In the genomic region with DNA sequence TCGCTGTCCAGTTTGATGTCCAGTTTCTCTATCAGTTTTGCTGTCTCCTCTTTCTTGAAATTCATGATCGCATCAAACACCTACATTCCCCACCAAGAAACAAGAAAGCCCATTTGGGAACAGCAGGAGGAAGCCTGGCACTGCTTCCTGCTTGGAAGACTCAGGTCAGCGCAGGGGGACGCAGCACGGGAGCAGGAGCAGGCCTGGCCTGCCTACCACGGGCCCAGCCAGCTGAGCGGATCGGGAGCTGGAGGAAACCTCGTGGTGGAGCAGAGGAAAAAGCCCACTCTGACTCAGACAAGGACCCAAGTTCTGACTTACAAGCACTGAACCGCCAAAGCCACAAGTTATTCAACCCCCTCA, we compare ENCODE assay signal across 16 cellular contexts. TPM values are rescaled to one million over a fixed set of nuclear protein-coding genes. Genes with fewer than 3 reads are reported as not detected.
A peak's percentile ranks its signal among the peaks of the same experiment; 100 is the strongest.
DNase-seq lines count a peak whose midpoint lies in the region; ATAC-seq, FAIRE-seq and TF ChIP-seq lines count a peak whose summit lies in the region.
"Had no signal": no experiment of that assay in that cellular context is flagged by ENCODE, and none has a peak within 500 bp of the region (broad histone marks: within the 10 kb centered on the region; RNA-seq: fewer than 3 reads in every experiment).

No MANE protein-coding gene starts in this region.

- H3K79me1 ChIP-seq in mesenchymal stem cell (replicated peaks; ENCODE audit: low read length, poor library complexity, severe bottlenecking), result no peaks in the 10 kb centered on the region

- H3K36me3 ChIP-seq in HepG2 (replicated peaks in 1 of 2; ENCODE audit: control insufficient read depth in 1 of 2, insufficient read depth in 2 of 2, low read length in 2 of 2) (peaks cover 69 to 80% of the 10 kb centered on the region in 2 experiments), right lobe of liver (peaks cover 66 to 77% (median 72%) of the 10 kb centered on the region in 4 donors), mesenchymal stem cell (ENCODE audit: control insufficient read depth in 1 of 2, insufficient read depth in 2 of 2, low read depth in 1 of 2, low read length in 2 of 2) (peaks cover 79 to 80% of the 10 kb centered on the region in 2 experiments)
- peaks cover 77% of the 10 kb centered on the region for H3K36me3 ChIP-seq in effector memory CD4-positive, alpha-beta T cell (ENCODE audit: control insufficient read depth, insufficient read depth, low read length)
- H3K36me3 ChIP-seq: ovary had no signal

- peak overlapping the region in 1 of 2 experiments; percentile 0 for H3K23ac ChIP-seq in mesenchymal stem cell (ENCODE audit: low read length in 2 of 2)

- in situ Hi-C loops in HepG2 (cut with HindIII; ENCODE audit: extremely low pct_ligation_motif_present, low pct_unique_long_range_greater_than_20kb), result no loop called here

- WGBS in HepG2 (ENCODE audit: low lambda C conversion rate), result 96% methylated on average over 10 of the region's 10 CpGs
- 72% methylated on average over 4 of the region's 10 CpGs for WGBS in right lobe of liver (ENCODE audit: insufficient coverage, low coverage, low lambda C conversion rate, missing lambda C conversion rate)
- 94% methylated on average over 10 of the region's 10 CpGs for WGBS in mesenchymal stem cell

- no TSS peak for BruUV-seq in HepG2 (replicated peaks; lab: Mats Ljungman, UMichigan)

- H3K36me3 Mint-ChIP-seq in activated T-helper 1 cell treated with anti-CD3 and anti-CD28 coated beads, Interleukin-12 subunit alpha, Interleukin-12 subunit beta, Interleukin-2, Interleukin-4 antibody, amounts not matched to agents 30 ng/mL and 10 ng/mL and 1 ng/mL, durations not matched to agents 14 hours and 24 hours and 36 hours (ENCODE audit: low read depth), result peaks cover 56% of the 10 kb centered on the region
- peaks cover 31% of the 10 kb centered on the region for H3K36me3 Mint-ChIP-seq in type B pancreatic cell

- H3K27ac ChIP-seq in HepG2 (ENCODE audit: extremely low read length, insufficient read depth, low read length) (no peak overlapping the region), right lobe of liver (no peak overlapping the region), mesenchymal stem cell (ENCODE audit: low read length, poor library complexity, severe bottlenecking) (no peak overlapping the region)
- H3K27ac ChIP-seq in effector memory CD4-positive, alpha-beta T cell (ENCODE audit: insufficient read depth, low read length, poor library complexity, severe bottlenecking), result no peak overlapping the region
- H3K27ac ChIP-seq: lower lobe of right lung, ovary had no signal

- no peaks in the 10 kb centered on the region for H3K9me3 Mint-ChIP-seq in activated T-helper 1 cell treated with anti-CD3 and anti-CD28 coated beads, Interleukin-12 subunit alpha, Interleukin-12 subunit beta, Interleukin-2, Interleukin-4 antibody, amounts not matched to agents 30 ng/mL and 10 ng/mL and 1 ng/mL, durations not matched to agents 14 hours and 24 hours and 36 hours
- H3K9me3 Mint-ChIP-seq in type B pancreatic cell, result no peaks in the 10 kb centered on the region
- H3K9me3 Mint-ChIP-seq: activated CD4-positive, alpha-beta T cell treated with anti-CD3 and anti-CD28 coated beads, Interleukin-2, amount 10 ng/mL, durations not matched to agents 24 days and 14 days had no signal

- peak overlapping the region; percentile 18 for H4K91ac ChIP-seq in mesenchymal stem cell (ENCODE audit: low read length)

- no peak overlapping the region for H4K8ac ChIP-seq in mesenchymal stem cell (ENCODE audit: low read length)

- no peak overlapping the region for H2BK15ac ChIP-seq in mesenchymal stem cell (ENCODE audit: low read depth, poor library complexity, severe bottlenecking)

- H3K14ac ChIP-seq in mesenchymal stem cell (ENCODE audit: low read length in 2 of 2), result no peak overlapping the region

- peaks cover 85% of the 10 kb centered on the region for H4K20me1 ChIP-seq in HepG2 (ENCODE audit: insufficient read depth, low read length)

- intact Hi-C loops in HepG2 (cut with micrococcal nuclease; ENCODE audit: unreplicated experiment) (no loop called here), right lobe of liver (cut with DNase I) (no loop called here)
- intact Hi-C loops in activated T-helper 1 cell treated with anti-CD3 and anti-CD28 coated beads, Interleukin-12 subunit alpha, Interleukin-12 subunit beta, Interleukin-2, Interleukin-4 antibody, amounts not matched to agents 30 ng/mL and 10 ng/mL and 1 ng/mL, durations not matched to agents 14 hours and 24 hours and 36 hours (cut with micrococcal nuclease), result no loop called here

- H3K4me3 ChIP-seq in HepG2 (replicated peaks in 1 of 3; ENCODE audit: insufficient read depth in 1 of 3, low read depth in 2 of 3, low read length in 3 of 3) (no peak overlapping the region), right lobe of liver (no peak overlapping the region), mesenchymal stem cell (ENCODE audit: insufficient read depth in 1 of 2, low read depth in 1 of 2, low read length in 2 of 2) (no peak overlapping the region)
- H3K4me3 ChIP-seq in effector memory CD4-positive, alpha-beta T cell (ENCODE audit: insufficient read depth, low read depth, low read length, poor library complexity, severe bottlenecking), result no peak overlapping the region
- H3K4me3 ChIP-seq: HAP-1, lower lobe of right lung, ovary had no signal

- CTCF ChIA-PET in HepG2 (lab: Yijun Ruan, JAX; ENCODE audit: low intra/inter-chr PET ratio, low total read pairs), result no interaction called here

- no peak overlapping the region for H2AK5ac ChIP-seq in mesenchymal stem cell (ENCODE audit: low read length, severe bottlenecking)

- FAIRE-seq in HepG2 (lab: Jason Lieb, UNC), result no peak
- FAIRE-seq: GM12891 had no signal

- H3K79me2 ChIP-seq in HepG2 (ENCODE audit: insufficient read depth, low read length), result peaks cover 50% of the 10 kb centered on the region

- no peak overlapping the region for H2AFZ ChIP-seq in HepG2 (ENCODE audit: low read length)
- H2AFZ ChIP-seq in mesenchymal stem cell (ENCODE audit: low read depth, low read length), result no peak overlapping the region

- no peak overlapping the region for H3K27ac Mint-ChIP-seq in activated T-helper 1 cell treated with anti-CD3 and anti-CD28 coated beads, Interleukin-12 subunit alpha, Interleukin-12 subunit beta, Interleukin-2, Interleukin-4 antibody, amounts not matched to agents 30 ng/mL and 10 ng/mL and 1 ng/mL, durations not matched to agents 14 hours and 24 hours and 36 hours
- peak overlapping the region; percentile 75 for H3K27ac Mint-ChIP-seq in type B pancreatic cell
- H3K27ac Mint-ChIP-seq: activated CD4-positive, alpha-beta T cell treated with anti-CD3 and anti-CD28 coated beads, Interleukin-2, amount 10 ng/mL, durations not matched to agents 24 days and 14 days had no signal

- H3K27me3 Mint-ChIP-seq in activated T-helper 1 cell treated with anti-CD3 and anti-CD28 coated beads, Interleukin-12 subunit alpha, Interleukin-12 subunit beta, Interleukin-2, Interleukin-4 antibody, amounts not matched to agents 30 ng/mL and 10 ng/mL and 1 ng/mL, durations not matched to agents 14 hours and 24 hours and 36 hours (ENCODE audit: insufficient read depth), result no peaks in the 10 kb centered on the region
- peaks cover 3% of the 10 kb centered on the region for H3K27me3 Mint-ChIP-seq in type B pancreatic cell
- H3K27me3 Mint-ChIP-seq: activated CD4-positive, alpha-beta T cell treated with anti-CD3 and anti-CD28 coated beads, Interleukin-2, amount 10 ng/mL, durations not matched to agents 24 days and 14 days had no signal

- TF ChIP-seq POLR2A in HepG2 (IDR thresholded peaks at IDR 0.05; ENCODE audit: insufficient read depth in 1 of 2, low read depth in 2 of 2, low read length in 2 of 2), result no peak; a peak in 1 of 4 replicates
- TF ChIP-seq POLR2A in right lobe of liver (IDR thresholded peaks at IDR 0.05), result no peak

- H2BK5ac ChIP-seq in mesenchymal stem cell (ENCODE audit: low read depth, low read length, poor library complexity, severe bottlenecking), result no peak overlapping the region

- TF ChIP-seq RAD21 in HepG2 (CRISPR knock-in tag; IDR thresholded peaks at IDR 0.05), result no peak

- H3K4me1 ChIP-seq in HepG2 (ENCODE audit: insufficient read depth, low read length), result peaks cover 45% of the 10 kb centered on the region
- H3K4me1 ChIP-seq in right lobe of liver, result peaks cover 0 to 21% (median 10%) of the 10 kb centered on the region in 4 donors
- H3K4me1 ChIP-seq in mesenchymal stem cell (ENCODE audit: control insufficient read depth, insufficient read depth, low read depth, low read length), result peaks cover 36% of the 10 kb centered on the region
- H3K4me1 ChIP-seq in effector memory CD4-positive, alpha-beta T cell (ENCODE audit: control insufficient read depth, insufficient read depth, low read length, poor library complexity, severe bottlenecking), result peaks cover 16% of the 10 kb centered on the region

- ATAC-seq in HepG2 (no peak), right lobe of liver (no peak), GM18867 (IDR thresholded peaks at IDR 0.05; ENCODE audit: unreplicated experiment) (no peak)
- ATAC-seq: lower lobe of right lung had no signal

- H3K9ac ChIP-seq in HepG2 (ENCODE audit: insufficient read depth, low read depth, low read length) (no peak overlapping the region), mesenchymal stem cell (ENCODE audit: low read length) (no peak overlapping the region)

- POLR2A ChIA-PET in HepG2 (lab: Yijun Ruan, JAX), result interaction anchor here (7.4 kb wide), 1 partner anchor 10 kb away, joined by 118 read pairs; a partner anchor contains a TSS

- no peak overlapping the region for H3K4ac ChIP-seq in mesenchymal stem cell (ENCODE audit: low read depth in 1 of 2, low read length in 2 of 2)

- H3K27me3 ChIP-seq in HepG2 (ENCODE audit: control insufficient read depth in 1 of 2, insufficient read depth in 2 of 2, low read length in 2 of 2) (no peaks in the 10 kb centered on the region; a peak in 1 of 5 replicates), right lobe of liver (no peaks in the 10 kb centered on the region), mesenchymal stem cell (ENCODE audit: control insufficient read depth in 1 of 2, insufficient read depth in 1 of 2, low read length in 2 of 2) (no peaks in the 10 kb centered on the region)
- no peaks in the 10 kb centered on the region for H3K27me3 ChIP-seq in effector memory CD4-positive, alpha-beta T cell (replicated peaks; ENCODE audit: control insufficient read depth, insufficient read depth, low read length, poor library complexity, severe bottlenecking)
- H3K27me3 ChIP-seq: ovary had no signal

- TF ChIP-seq CTCF in HepG2 (CRISPR knock-in tag; IDR thresholded peaks at IDR 0.05), result no peak
- TF ChIP-seq CTCF in right lobe of liver (IDR thresholded peaks at IDR 0.05), result no peak
- no peak for TF ChIP-seq CTCF in type B pancreatic cell (conservative IDR thresholded peaks at IDR 0.05)

- peaks cover 35% of the 10 kb centered on the region for H3K4me1 Mint-ChIP-seq in activated T-helper 1 cell treated with anti-CD3 and anti-CD28 coated beads, Interleukin-12 subunit alpha, Interleukin-12 subunit beta, Interleukin-2, Interleukin-4 antibody, amounts not matched to agents 30 ng/mL and 10 ng/mL and 1 ng/mL, durations not matched to agents 14 hours and 24 hours and 36 hours (ENCODE audit: low read depth)
- peaks cover 30% of the 10 kb centered on the region for H3K4me1 Mint-ChIP-seq in type B pancreatic cell (ENCODE audit: unreplicated experiment)

- DNase-seq in HepG2 (ENCODE audit: low spot score), result no peak
- no peak for DNase-seq in right lobe of liver
- no peak for DNase-seq in activated T-helper 1 cell treated with anti-CD3 and anti-CD28 coated beads, Interleukin-12 subunit alpha, Interleukin-12 subunit beta, Interleukin-2, Interleukin-4 antibody, amounts not matched to agents 30 ng/mL and 10 ng/mL and 1 ng/mL, durations not matched to agents 14 hours and 24 hours and 36 hours (ENCODE audit: low spot score)
- no peak for DNase-seq in mesenchymal stem cell
- DNase-seq in type B pancreatic cell (ENCODE audit: extremely low spot score, unreplicated experiment), result no peak
- no peak for DNase-seq in NCI-H2029 treated with DMSO at 0.1 percent for 48 hours (lab: John Stamatoyannopoulos, UW)
- no peak for DNase-seq in effector memory CD4-positive, alpha-beta T cell
- DNase-seq: DMS79 treated with DMSO at 0.1 percent for 48 hours, lower lobe of right lung, NCI-H1092 had no signal

- peak overlapping the region; percentile 39 for H3K4me3 Mint-ChIP-seq in activated T-helper 1 cell treated with anti-CD3 and anti-CD28 coated beads, Interleukin-12 subunit alpha, Interleukin-12 subunit beta, Interleukin-2, Interleukin-4 antibody, amounts not matched to agents 30 ng/mL and 10 ng/mL and 1 ng/mL, durations not matched to agents 14 hours and 24 hours and 36 hours
- H3K4me3 Mint-ChIP-seq in type B pancreatic cell, result peak overlapping the region; percentile 60
- H3K4me3 Mint-ChIP-seq: activated CD4-positive, alpha-beta T cell treated with anti-CD3 and anti-CD28 coated beads, Interleukin-2, amount 10 ng/mL, durations not matched to agents 24 days and 14 days had no signal

- H3K18ac ChIP-seq in mesenchymal stem cell (ENCODE audit: low read depth in 1 of 2, low read length in 2 of 2), result no peak overlapping the region

- H2BK12ac ChIP-seq in mesenchymal stem cell (ENCODE audit: low read length in 2 of 2), result no peak overlapping the region

- no peak for TF ChIP-seq EP300 in HepG2 (IDR thresholded peaks at IDR 0.05; ENCODE audit: low read depth in 2 of 2, low read length in 2 of 2)
- TF ChIP-seq EP300 in HepG2 (CRISPR knock-in tag; IDR thresholded peaks at IDR 0.05; ENCODE audit: borderline replicate concordance), result no peak

- H3K9me3 ChIP-seq in HepG2 (ENCODE audit: low read length), result no peaks in the 10 kb centered on the region
- no peaks in the 10 kb centered on the region for H3K9me3 ChIP-seq in right lobe of liver
- no peaks in the 10 kb centered on the region for H3K9me3 ChIP-seq in mesenchymal stem cell (ENCODE audit: control insufficient read depth, low read length)
- no peaks in the 10 kb centered on the region for H3K9me3 ChIP-seq in effector memory CD4-positive, alpha-beta T cell (ENCODE audit: control insufficient read depth, low read length)
- H3K9me3 ChIP-seq: HAP-1, lower lobe of right lung, ovary had no signal

- H3K4me2 ChIP-seq in HepG2 (ENCODE audit: low read depth, low read length) (no peak overlapping the region), mesenchymal stem cell (ENCODE audit: low read length, poor library complexity, severe bottlenecking) (no peak overlapping the region)

- no peak overlapping the region for H2BK120ac ChIP-seq in mesenchymal stem cell (ENCODE audit: low read depth, low read length)

RNA-seq across cellular contexts. Expression of a gene that starts 3.9 kb away (rescaled TPM):
- total RNA-seq in HepG2 (2016; rRNA removed; fragmentation: Illumina TruSeq; extraction: Trizol), result 1,722 and 1,777 TPM in 2 replicates
- 663 and 837 TPM in 2 replicates for total RNA-seq in HepG2 (2016; cell fraction: cytosol; rRNA removed; fragmentation: Illumina TruSeq; extraction: Trizol; ENCODE audit: low read depth)
- total RNA-seq in HepG2 (2016; cell fraction: insoluble cytoplasmic fraction; rRNA removed; fragmentation: Illumina TruSeq; extraction: Trizol), result 1,312 and 1,845 TPM in 2 replicates
- total RNA-seq in HepG2 (2016; cell fraction: membrane; rRNA removed; fragmentation: Illumina TruSeq; extraction: Trizol), result 2,334 and 2,783 TPM in 2 replicates
- 709 and 773 TPM in 2 replicates for total RNA-seq in HepG2 (2016; cell fraction: nucleus; rRNA removed; fragmentation: Illumina TruSeq; extraction: Trizol)
- 1,441 and 1,465 TPM in 2 replicates for polyA plus RNA-seq in HepG2 (2011; rRNA removed)
- 1,619 and 2,301 TPM in 2 replicates for polyA plus RNA-seq in HepG2 (2011; cell fraction: cytosol; rRNA removed)
- 945 and 1,058 TPM in 2 replicates for polyA plus RNA-seq in HepG2 (2011; cell fraction: nucleus; rRNA removed)
- polyA plus RNA-seq in HepG2 (2012), result 2,825 and 3,817 TPM in 2 replicates
- polyA plus RNA-seq in HepG2 (2016; cell fraction: cytosol; fragmentation: Illumina TruSeq; extraction: Trizol; ENCODE audit: low read depth), result 660 and 778 TPM in 2 replicates
- polyA plus RNA-seq in HepG2 (2016; cell fraction: insoluble cytoplasmic fraction; fragmentation: Illumina TruSeq; extraction: Trizol; ENCODE audit: low read depth), result 1,198 and 1,548 TPM in 2 replicates
- 1,837 and 2,206 TPM in 2 replicates for polyA plus RNA-seq in HepG2 (2016; cell fraction: membrane; fragmentation: Illumina TruSeq; extraction: Trizol; ENCODE audit: low read depth)
- polyA plus RNA-seq in HepG2 (2016; cell fraction: nucleus; fragmentation: Illumina TruSeq; extraction: Trizol; ENCODE audit: insufficient read depth, low read depth), result 1,012 and 1,080 TPM in 2 replicates
- polyA minus RNA-seq in HepG2 (2011; rRNA and poly(A)+ RNA removed; ENCODE audit: low replicate concordance), result 1,462 and 3,209 TPM in 2 replicates
- 1,805 and 1,823 TPM in 2 replicates for polyA minus RNA-seq in HepG2 (2011; cell fraction: cytosol; rRNA and poly(A)+ RNA removed)
- 434 and 615 TPM in 2 replicates for polyA minus RNA-seq in HepG2 (2011; cell fraction: nucleus; rRNA and poly(A)+ RNA removed)
- total RNA-seq in right lobe of liver, result 1,000 to 10,000 TPM in 4 of 6 experiments, 100 to 1,000 TPM in 2; 933 to 1,231 (median 1,031) TPM
- 2,359 TPM in 2 replicates for total RNA-seq in activated T-helper 1 cell treated with anti-CD3 and anti-CD28 coated beads, Interleukin-12 subunit alpha, Interleukin-12 subunit beta, Interleukin-2, Interleukin-4 antibody, amounts not matched to agents 30 ng/mL and 10 ng/mL and 1 ng/mL, durations not matched to agents 14 hours and 24 hours and 36 hours
- polyA plus RNA-seq in mesenchymal stem cell (2013, experiment 1 of 2), result 2,485 TPM
- polyA plus RNA-seq in mesenchymal stem cell (2013, experiment 2 of 2), result 2,452 TPM
- total RNA-seq in type B pancreatic cell (ENCODE audit: low replicate concordance), result 2,827 and 2,929 TPM in 2 replicates

RNA-seq across cellular contexts. Expression of a gene that starts 10.5 kb away (rescaled TPM):
- 22.0 and 30.5 TPM in 2 replicates for total RNA-seq in HepG2 (2016; rRNA removed; fragmentation: Illumina TruSeq; extraction: Trizol)
- 5.0 and 5.5 TPM in 2 replicates for total RNA-seq in HepG2 (2016; cell fraction: cytosol; rRNA removed; fragmentation: Illumina TruSeq; extraction: Trizol; ENCODE audit: low read depth)
- 18.7 and 32.5 TPM in 2 replicates for total RNA-seq in HepG2 (2016; cell fraction: insoluble cytoplasmic fraction; rRNA removed; fragmentation: Illumina TruSeq; extraction: Trizol)
- 9.6 and 13.4 TPM in 2 replicates for total RNA-seq in HepG2 (2016; cell fraction: membrane; rRNA removed; fragmentation: Illumina TruSeq; extraction: Trizol)
- 20.1 and 21.1 TPM in 2 replicates for total RNA-seq in HepG2 (2016; cell fraction: nucleus; rRNA removed; fragmentation: Illumina TruSeq; extraction: Trizol)
- 37.3 and 51.9 TPM in 2 replicates for polyA plus RNA-seq in HepG2 (2011; rRNA removed)
- polyA plus RNA-seq in HepG2 (2011; cell fraction: cytosol; rRNA removed), result 36.9 and 42.7 TPM in 2 replicates
- polyA plus RNA-seq in HepG2 (2011; cell fraction: nucleus; rRNA removed), result 102 and 107 TPM in 2 replicates
- polyA plus RNA-seq in HepG2 (2012), result 20.1 and 33.8 TPM in 2 replicates
- 2.6 and 2.9 TPM in 2 replicates for polyA plus RNA-seq in HepG2 (2016; cell fraction: cytosol; fragmentation: Illumina TruSeq; extraction: Trizol; ENCODE audit: low read depth)
- polyA plus RNA-seq in HepG2 (2016; cell fraction: insoluble cytoplasmic fraction; fragmentation: Illumina TruSeq; extraction: Trizol; ENCODE audit: low read depth), result 20.1 and 23.6 TPM in 2 replicates
- 5.9 and 6.0 TPM in 2 replicates for polyA plus RNA-seq in HepG2 (2016; cell fraction: membrane; fragmentation: Illumina TruSeq; extraction: Trizol; ENCODE audit: low read depth)
- 45.3 and 46.8 TPM in 2 replicates for polyA plus RNA-seq in HepG2 (2016; cell fraction: nucleus; fragmentation: Illumina TruSeq; extraction: Trizol; ENCODE audit: insufficient read depth, low read depth)
- 44.0 and 66.3 TPM in 2 replicates for polyA minus RNA-seq in HepG2 (2011; rRNA and poly(A)+ RNA removed; ENCODE audit: low replicate concordance)
- 15.7 and 22.0 TPM in 2 replicates for polyA minus RNA-seq in HepG2 (2011; cell fraction: cytosol; rRNA and poly(A)+ RNA removed)
- polyA minus RNA-seq in HepG2 (2011; cell fraction: nucleus; rRNA and poly(A)+ RNA removed), result 24.7 and 27.2 TPM in 2 replicates
- total RNA-seq in right lobe of liver, result 10 to 100 TPM; 13.1 to 63.7 (median 24.9) TPM
- 47.2 and 47.3 TPM in 2 replicates for total RNA-seq in activated T-helper 1 cell treated with anti-CD3 and anti-CD28 coated beads, Interleukin-12 subunit alpha, Interleukin-12 subunit beta, Interleukin-2, Interleukin-4 antibody, amounts not matched to agents 30 ng/mL and 10 ng/mL and 1 ng/mL, durations not matched to agents 14 hours and 24 hours and 36 hours
- 83.5 TPM for polyA plus RNA-seq in mesenchymal stem cell (2013, experiment 1 of 2)
- polyA plus RNA-seq in mesenchymal stem cell (2013, experiment 2 of 2), result 80.6 TPM
- 83.5 and 93.0 TPM in 2 replicates for total RNA-seq in type B pancreatic cell (ENCODE audit: low replicate concordance)

RNA-seq across cellular contexts. Expression of a gene that starts 26.2 kb away (rescaled TPM):
- total RNA-seq in HepG2 (2016; rRNA removed; fragmentation: Illumina TruSeq; extraction: Trizol) (20.1 and 22.4 TPM in 2 replicates), right lobe of liver (10 to 100 TPM in 5 of 6 experiments, 1 to 10 TPM in 1; 9.9 to 20.0 (median 14.9) TPM), type B pancreatic cell (ENCODE audit: low replicate concordance) (39.8 and 42.3 TPM in 2 replicates)
- 4.3 and 5.1 TPM in 2 replicates for total RNA-seq in HepG2 (2016; cell fraction: cytosol; rRNA removed; fragmentation: Illumina TruSeq; extraction: Trizol; ENCODE audit: low read depth)
- total RNA-seq in HepG2 (2016; cell fraction: insoluble cytoplasmic fraction; rRNA removed; fragmentation: Illumina TruSeq; extraction: Trizol), result 16.7 and 23.3 TPM in 2 replicates
- total RNA-seq in HepG2 (2016; cell fraction: membrane; rRNA removed; fragmentation: Illumina TruSeq; extraction: Trizol), result 9.8 and 11.2 TPM in 2 replicates
- total RNA-seq in HepG2 (2016; cell fraction: nucleus; rRNA removed; fragmentation: Illumina TruSeq; extraction: Trizol), result 9.7 and 15.2 TPM in 2 replicates
- 8.7 and 9.0 TPM in 2 replicates for polyA plus RNA-seq in HepG2 (2011; rRNA removed)
- polyA plus RNA-seq in HepG2 (2011; cell fraction: cytosol; rRNA removed), result 11.2 and 43.1 TPM in 2 replicates
- 22.4 and 27.4 TPM in 2 replicates for polyA plus RNA-seq in HepG2 (2011; cell fraction: nucleus; rRNA removed)
- 19.1 and 20.7 TPM in 2 replicates for polyA plus RNA-seq in HepG2 (2012)
- polyA plus RNA-seq in HepG2 (2016; cell fraction: cytosol; fragmentation: Illumina TruSeq; extraction: Trizol; ENCODE audit: low read depth), result 3.3 and 3.5 TPM in 2 replicates
- polyA plus RNA-seq in HepG2 (2016; cell fraction: insoluble cytoplasmic fraction; fragmentation: Illumina TruSeq; extraction: Trizol; ENCODE audit: low read depth), result 18.2 and 33.3 TPM in 2 replicates
- 5.6 and 5.9 TPM in 2 replicates for polyA plus RNA-seq in HepG2 (2016; cell fraction: membrane; fragmentation: Illumina TruSeq; extraction: Trizol; ENCODE audit: low read depth)
- polyA plus RNA-seq in HepG2 (2016; cell fraction: nucleus; fragmentation: Illumina TruSeq; extraction: Trizol; ENCODE audit: insufficient read depth, low read depth), result 36.3 and 39.1 TPM in 2 replicates
- 12.2 and 13.9 TPM in 2 replicates for polyA minus RNA-seq in HepG2 (2011; rRNA and poly(A)+ RNA removed; ENCODE audit: low replicate concordance)
- polyA minus RNA-seq in HepG2 (2011; cell fraction: cytosol; rRNA and poly(A)+ RNA removed), result 5.1 and 7.7 TPM in 2 replicates
- polyA minus RNA-seq in HepG2 (2011; cell fraction: nucleus; rRNA and poly(A)+ RNA removed), result 14.5 and 15.1 TPM in 2 replicates
- total RNA-seq in activated T-helper 1 cell treated with anti-CD3 and anti-CD28 coated beads, Interleukin-12 subunit alpha, Interleukin-12 subunit beta, Interleukin-2, Interleukin-4 antibody, amounts not matched to agents 30 ng/mL and 10 ng/mL and 1 ng/mL, durations not matched to agents 14 hours and 24 hours and 36 hours, result 37.6 and 41.0 TPM in 2 replicates
- 49.3 TPM for polyA plus RNA-seq in mesenchymal stem cell (2013, experiment 1 of 2)
- 49.4 TPM for polyA plus RNA-seq in mesenchymal stem cell (2013, experiment 2 of 2)

RNA-seq across cellular contexts. Expression of a gene that starts 48.5 kb away (rescaled TPM):
- total RNA-seq in HepG2 (2016; rRNA removed; fragmentation: Illumina TruSeq; extraction: Trizol) (not detected in 2 replicates), right lobe of liver (under 1 TPM in 1 of 6 experiments, not detected in 5; 0.17 TPM), type B pancreatic cell (ENCODE audit: low replicate concordance) (0.65 TPM in 1 of 2 replicates, not detected in the other)
- total RNA-seq in HepG2 (2016; cell fraction: cytosol; rRNA removed; fragmentation: Illumina TruSeq; extraction: Trizol; ENCODE audit: low read depth), result not detected in 2 replicates
- not detected in 2 replicates for total RNA-seq in HepG2 (2016; cell fraction: insoluble cytoplasmic fraction; rRNA removed; fragmentation: Illumina TruSeq; extraction: Trizol)
- not detected in 2 replicates for total RNA-seq in HepG2 (2016; cell fraction: membrane; rRNA removed; fragmentation: Illumina TruSeq; extraction: Trizol)
- total RNA-seq in HepG2 (2016; cell fraction: nucleus; rRNA removed; fragmentation: Illumina TruSeq; extraction: Trizol), result not detected in 2 replicates
- polyA plus RNA-seq in HepG2 (2011; rRNA removed), result not detected in 2 replicates
- polyA plus RNA-seq in HepG2 (2011; cell fraction: cytosol; rRNA removed), result not detected in 2 replicates
- polyA plus RNA-seq in HepG2 (2011; cell fraction: nucleus; rRNA removed), result not detected in 2 replicates
- not detected in 2 replicates for polyA plus RNA-seq in HepG2 (2012)
- not detected in 2 replicates for polyA plus RNA-seq in HepG2 (2016; cell fraction: cytosol; fragmentation: Illumina TruSeq; extraction: Trizol; ENCODE audit: low read depth)
- polyA plus RNA-seq in HepG2 (2016; cell fraction: insoluble cytoplasmic fraction; fragmentation: Illumina TruSeq; extraction: Trizol; ENCODE audit: low read depth), result not detected in 2 replicates
- not detected in 2 replicates for polyA plus RNA-seq in HepG2 (2016; cell fraction: membrane; fragmentation: Illumina TruSeq; extraction: Trizol; ENCODE audit: low read depth)
- not detected in 2 replicates for polyA plus RNA-seq in HepG2 (2016; cell fraction: nucleus; fragmentation: Illumina TruSeq; extraction: Trizol; ENCODE audit: insufficient read depth, low read depth)
- polyA minus RNA-seq in HepG2 (2011; rRNA and poly(A)+ RNA removed; ENCODE audit: low replicate concordance), result not detected in 2 replicates
- polyA minus RNA-seq in HepG2 (2011; cell fraction: cytosol; rRNA and poly(A)+ RNA removed), result not detected in 2 replicates
- polyA minus RNA-seq in HepG2 (2011; cell fraction: nucleus; rRNA and poly(A)+ RNA removed), result not detected in 2 replicates
- not detected in 2 replicates for total RNA-seq in activated T-helper 1 cell treated with anti-CD3 and anti-CD28 coated beads, Interleukin-12 subunit alpha, Interleukin-12 subunit beta, Interleukin-2, Interleukin-4 antibody, amounts not matched to agents 30 ng/mL and 10 ng/mL and 1 ng/mL, durations not matched to agents 14 hours and 24 hours and 36 hours
- not detected for polyA plus RNA-seq in mesenchymal stem cell (2013, experiment 1 of 2)
- not detected for polyA plus RNA-seq in mesenchymal stem cell (2013, experiment 2 of 2)
- total RNA-seq: activated CD4-positive, alpha-beta T cell treated with anti-CD3 and anti-CD28 coated beads, Interleukin-2, amount 10 ng/mL, durations not matched to agents 24 days and 14 days; HT1080; lower lobe of right lung had no signal
